In genomic region chr4:2930135-2930805, GRCh38 we compare ENCODE assay signal across 10 cellular contexts. TPM values are rescaled to one million over a fixed set of nuclear protein-coding genes. Genes with fewer than 3 reads are reported as not detected.
A peak's percentile ranks its signal among the peaks of the same experiment; 100 is the strongest.
DNase-seq lines count a peak whose midpoint lies in the region; ATAC-seq and TF ChIP-seq lines count a peak whose summit lies in the region.
"Had no signal": no experiment of that assay in that cellular context is flagged by ENCODE, and none has a peak within 500 bp of the region (broad histone marks: within the 10 kb centered on the region; RNA-seq: fewer than 3 reads in every experiment).

No MANE protein-coding gene starts in this region.

- no TSS peak for BruUV-seq in Calu3 (replicated peaks; lab: Mats Ljungman, UMichigan)

- H3K4me3 ChIP-seq in RWPE2 (ENCODE audit: severe bottlenecking), result no peak overlapping the region
- H3K4me3 ChIP-seq: PC-9 had no signal

- no peaks in the 10 kb centered on the region for H3K27me3 ChIP-seq in RWPE2 (ENCODE audit: insufficient read depth, poor library complexity, severe bottlenecking)

- intact Hi-C loops in Calu3 (cut with micrococcal nuclease; ENCODE audit: unreplicated experiment), result no loop called here

- TF ChIP-seq CTCF in RWPE2 (IDR thresholded peaks at IDR 0.05; ENCODE audit: poor library complexity, severe bottlenecking) (no peak), Calu3 (IDR thresholded peaks at IDR 0.05; ENCODE audit: unreplicated experiment) (no peak)

- H3K4me3 Mint-ChIP-seq in immature natural killer cell (peak overlapping the region in 1 of 5 donors; percentile 13), Calu3 (ENCODE audit: low read depth, unreplicated experiment) (no peak overlapping the region)
- H3K4me3 Mint-ChIP-seq in stimulated activated effector memory CD8-positive, alpha-beta T cell treated with anti-CD3 and anti-CD28 coated beads, Interleukin-12 subunit alpha, Interleukin-12 subunit beta, amount 100 ng/mL, for 72 hours, result peak overlapping the region; percentile 98

- peak; percentile 25 for DNase-seq in activated CD4-positive, CD25-positive, alpha-beta regulatory T cell treated with anti-CD3 and anti-CD28 coated beads, Interleukin-2, amount 50 U/mL, for 72 hours
- DNase-seq in activated CD4-positive, CD25-positive, alpha-beta regulatory T cell (lab: John Stamatoyannopoulos, UW), result no peak
- DNase-seq in RWPE2 (ENCODE audit: low spot score), result no peak
- no peak for DNase-seq in immature natural killer cell
- no peak for DNase-seq in stimulated activated effector memory CD8-positive, alpha-beta T cell treated with anti-CD3 and anti-CD28 coated beads, Interleukin-12 subunit alpha, Interleukin-12 subunit beta, amount 100 ng/mL, for 72 hours (ENCODE audit: low spot score in 2 of 2)
- no peak for DNase-seq in Calu3
- no peak for DNase-seq in SKM-1 (lab: John Stamatoyannopoulos, UW; ENCODE audit: unreplicated experiment)
- no peak for DNase-seq in kidney glomerular epithelial cell (lab: John Stamatoyannopoulos, UW)

- peak overlapping the region; percentile 5 for H3K27ac ChIP-seq in RWPE2 (ENCODE audit: poor library complexity, severe bottlenecking)
- H3K27ac ChIP-seq: parathyroid adenoma, PC-9 had no signal

- H3K36me3 ChIP-seq in RWPE2 (ENCODE audit: low read depth), result peaks cover 70% of the 10 kb centered on the region

- peak overlapping the region in 4 of 6 donors; percentile 7 to 62 (median 38) for H3K27ac Mint-ChIP-seq in immature natural killer cell
- H3K27ac Mint-ChIP-seq in stimulated activated effector memory CD8-positive, alpha-beta T cell treated with anti-CD3 and anti-CD28 coated beads, Interleukin-12 subunit alpha, Interleukin-12 subunit beta, amount 100 ng/mL, for 72 hours, result peak overlapping the region; percentile 80
- no peak overlapping the region for H3K27ac Mint-ChIP-seq in Calu3 (ENCODE audit: unreplicated experiment)

- H3K4me1 Mint-ChIP-seq in immature natural killer cell (peaks cover 17 to 27% of the 10 kb centered on the region in 2 donors), Calu3 (ENCODE audit: low read depth, unreplicated experiment) (no peaks in the 10 kb centered on the region)
- H3K4me1 Mint-ChIP-seq in stimulated activated effector memory CD8-positive, alpha-beta T cell treated with anti-CD3 and anti-CD28 coated beads, Interleukin-12 subunit alpha, Interleukin-12 subunit beta, amount 100 ng/mL, for 72 hours, result peaks cover 19% of the 10 kb centered on the region

- H3K27me3 Mint-ChIP-seq in immature natural killer cell (ENCODE audit: low read depth in 3 of 3), result peaks cover 4 to 19% (median 9%) of the 10 kb centered on the region in 3 donors
- no peaks in the 10 kb centered on the region for H3K27me3 Mint-ChIP-seq in Calu3 (ENCODE audit: unreplicated experiment)

- no peaks in the 10 kb centered on the region for H3K9me3 Mint-ChIP-seq in immature natural killer cell
- H3K9me3 Mint-ChIP-seq in stimulated activated effector memory CD8-positive, alpha-beta T cell treated with anti-CD3 and anti-CD28 coated beads, Interleukin-12 subunit alpha, Interleukin-12 subunit beta, amount 100 ng/mL, for 72 hours, result no peaks in the 10 kb centered on the region
- no peaks in the 10 kb centered on the region for H3K9me3 Mint-ChIP-seq in Calu3 (ENCODE audit: low read depth, unreplicated experiment)

- no peak for ATAC-seq in RWPE2 (ENCODE audit: low read depth)
- ATAC-seq in stimulated activated effector memory CD8-positive, alpha-beta T cell treated with anti-CD3 and anti-CD28 coated beads, Interleukin-12 subunit alpha, Interleukin-12 subunit beta, amount 100 ng/mL, for 72 hours, result no peak

- H3K36me3 Mint-ChIP-seq in immature natural killer cell (peaks cover 6 to 26% (median 11%) of the 10 kb centered on the region in 3 donors), Calu3 (ENCODE audit: insufficient read depth, unreplicated experiment) (peaks cover 37% of the 10 kb centered on the region)
- peaks cover 96% of the 10 kb centered on the region for H3K36me3 Mint-ChIP-seq in stimulated activated effector memory CD8-positive, alpha-beta T cell treated with anti-CD3 and anti-CD28 coated beads, Interleukin-12 subunit alpha, Interleukin-12 subunit beta, amount 100 ng/mL, for 72 hours

- no peaks in the 10 kb centered on the region for H3K4me1 ChIP-seq in RWPE2 (ENCODE audit: insufficient read depth, poor library complexity, severe bottlenecking)
- H3K4me1 ChIP-seq: parathyroid adenoma had no signal

- no peaks in the 10 kb centered on the region for H3K9me3 ChIP-seq in RWPE2 (ENCODE audit: severe bottlenecking)

- CTCF ChIA-PET in Calu3 (lab: Charles Lee), result no interaction called here

RNA-seq across cellular contexts. Expression of gene NOP14, which starts 32.9 kb away (rescaled TPM):
- polyA plus RNA-seq in immature natural killer cell, result 10 to 100 TPM in 1 of 3 donors, 1 to 10 TPM in 2; 1.3 to 19.2 (median 5.0) TPM
- total RNA-seq in Calu3 (2022), result 29.1 and 29.4 TPM in 2 replicates

RNA-seq across cellular contexts. Expression of gene GRK4, which starts 33.1 kb away (rescaled TPM):
- polyA plus RNA-seq in immature natural killer cell, result 1 to 10 TPM; 2.7 to 4.4 (median 4.0) TPM
- 0.80 and 1.1 TPM in 2 replicates for total RNA-seq in Calu3 (2022)
